In genomic region chr11:73383249-73384126, GRCh38 we compare ENCODE assay signal across 9 cellular contexts. TPM values are rescaled to one million over a fixed set of nuclear protein-coding genes. Genes with fewer than 3 reads are reported as not detected.
A peak's percentile ranks its signal among the peaks of the same experiment; 100 is the strongest.
DNase-seq lines count a peak whose midpoint lies in the region; ATAC-seq, FAIRE-seq and TF ChIP-seq lines count a peak whose summit lies in the region.
"Had no signal": no experiment of that assay in that cellular context is flagged by ENCODE, and none has a peak within 500 bp of the region (broad histone marks: within the 10 kb centered on the region; RNA-seq: fewer than 3 reads in every experiment).

No MANE protein-coding gene starts in this region.

- H3K9me3 ChIP-seq in mammary epithelial cell (replicated peaks; ENCODE audit: insufficient read depth, low read length) (no peaks in the 10 kb centered on the region), HepG2 (ENCODE audit: low read length) (no peaks in the 10 kb centered on the region), suprapubic skin (no peaks in the 10 kb centered on the region)

- H3K4me3 ChIP-seq in mammary epithelial cell (replicated peaks in 1 of 3; ENCODE audit: insufficient read depth in 1 of 3, low read depth in 2 of 3, low read length in 3 of 3): no peak overlapping the region
- no peak overlapping the region for H3K4me3 ChIP-seq in HepG2 (replicated peaks in 1 of 3; ENCODE audit: insufficient read depth in 1 of 3, low read depth in 2 of 3, low read length in 3 of 3)
- H3K4me3 ChIP-seq in suprapubic skin: no peak overlapping the region

- peaks cover 12% of the 10 kb centered on the region for H3K4me1 ChIP-seq in mammary epithelial cell (ENCODE audit: insufficient read depth, low read length)
- H3K4me1 ChIP-seq in HepG2 (ENCODE audit: insufficient read depth, low read length): peaks cover 21% of the 10 kb centered on the region
- H3K4me1 ChIP-seq in suprapubic skin: peaks cover 69% of the 10 kb centered on the region

- no peak overlapping the region for H3K4me2 ChIP-seq in mammary epithelial cell (ENCODE audit: insufficient read depth, low read depth, low read length)
- H3K4me2 ChIP-seq in HepG2 (ENCODE audit: low read depth, low read length): no peak overlapping the region

- no peak overlapping the region for H3K4me3 Mint-ChIP-seq in MCF 10A (ENCODE audit: unreplicated experiment)
- peak overlapping the region; percentile 79 for H3K4me3 Mint-ChIP-seq in activated B cell treated with CpG ODN at 0.5 μM for 24 hours

- TF ChIP-seq RAD21 in HepG2 (CRISPR knock-in tag; IDR thresholded peaks at IDR 0.05): no peak

- POLR2A ChIA-PET in MCF 10A (lab: Yijun Ruan, JAX) (interaction anchor here (1.0 to 1.4 kb wide), 2 partner anchors 32 to 74 kb away, joined by 4 read pairs; no protein-coding TSS in a partner anchor), activated B cell treated with CpG ODN at 0.5 μM for 24 hours (lab: Charles Lee) (interaction anchor here (0.5 to 7.5 kb wide), 12 partner anchors 9 to 1367 kb away, joined by 3 to 91 read pairs (median 3); partner anchors contain the start of genes FAM168A and RELT), HepG2 (lab: Yijun Ruan, JAX) (interaction anchor here (1.1 kb wide), 1 partner anchor 76 kb away, joined by 4 read pairs; no protein-coding TSS in a partner anchor)

- no peak overlapping the region for H3K27ac ChIP-seq in mammary epithelial cell (ENCODE audit: insufficient read depth, low read depth, low read length)
- no peak overlapping the region for H3K27ac ChIP-seq in HepG2 (ENCODE audit: extremely low read length, insufficient read depth, low read length)
- H3K27ac ChIP-seq in suprapubic skin: no peak overlapping the region

- in situ Hi-C loops in mammary epithelial cell (cut with MboI; ENCODE audit: low sequenced_read_pairs in 2 of 2) (no loop called here), HepG2 (cut with HindIII; ENCODE audit: extremely low pct_ligation_motif_present, low pct_unique_long_range_greater_than_20kb) (no loop called here)

- dilution Hi-C loops in mammary epithelial cell (cut with HindIII; ENCODE audit: low sequenced_read_pairs): no loop called here

- peak; percentile 8 for DNase-seq in MCF 10A (ENCODE audit: unreplicated experiment)
- DNase-seq in mammary epithelial cell: no peak
- DNase-seq in activated B cell treated with CpG ODN at 0.5 μM for 24 hours: peak; percentile 46
- no peak for DNase-seq in HepG2 (ENCODE audit: low spot score)
- DNase-seq in suprapubic skin (ENCODE audit: low spot score in 2 of 2): no peak
- no peak for DNase-seq in GM03348 (ENCODE audit: low spot score)
- no peak for DNase-seq in activated CD4-positive, CD25-positive, alpha-beta regulatory T cell treated with anti-CD3 and anti-CD28 coated beads, Interleukin-2, amount 50 U/mL, for 72 hours
- DNase-seq: effector CD4-positive, alpha-beta T cell had no signal

- H3K27me3 ChIP-seq in mammary epithelial cell (ENCODE audit: insufficient read depth, low read length) (no peaks in the 10 kb centered on the region), HepG2 (ENCODE audit: control insufficient read depth in 1 of 2, insufficient read depth in 2 of 2, low read length in 2 of 2) (no peaks in the 10 kb centered on the region), suprapubic skin (no peaks in the 10 kb centered on the region)

- H3K9ac ChIP-seq in mammary epithelial cell (ENCODE audit: insufficient read depth, low read length) (no peak overlapping the region), HepG2 (ENCODE audit: insufficient read depth, low read depth, low read length) (no peak overlapping the region)

- no peak for TF ChIP-seq POLR2A in HepG2 (IDR thresholded peaks at IDR 0.05; ENCODE audit: insufficient read depth in 1 of 2, low read depth in 2 of 2, low read length in 2 of 2)
- TF ChIP-seq POLR2A in suprapubic skin (IDR thresholded peaks at IDR 0.05): no peak

- H3K36me3 Mint-ChIP-seq in MCF 10A (ENCODE audit: insufficient read depth, unreplicated experiment) (no peaks in the 10 kb centered on the region), activated B cell treated with CpG ODN at 0.5 μM for 24 hours (ENCODE audit: low read depth) (peaks cover 16% of the 10 kb centered on the region)

- no peaks in the 10 kb centered on the region for H4K20me1 ChIP-seq in mammary epithelial cell (ENCODE audit: insufficient read depth, low read length)
- no peaks in the 10 kb centered on the region for H4K20me1 ChIP-seq in HepG2 (ENCODE audit: insufficient read depth, low read length)

- 100% methylated on average over 6 of the region's 9 CpGs for WGBS in mammary epithelial cell (ENCODE audit: low coverage, missing lambda C conversion rate)
- WGBS in HepG2 (ENCODE audit: low lambda C conversion rate): 96% methylated on average over 9 of the region's 9 CpGs
- WGBS in suprapubic skin: 46% methylated on average over 4 of the region's 9 CpGs

- H3K27me3 Mint-ChIP-seq in MCF 10A (ENCODE audit: insufficient read depth, unreplicated experiment) (no peaks in the 10 kb centered on the region), activated B cell treated with CpG ODN at 0.5 μM for 24 hours (no peaks in the 10 kb centered on the region)

- TF ChIP-seq CTCF in MCF 10A (IDR thresholded peaks at IDR 0.05; ENCODE audit: unreplicated experiment) (no peak), mammary epithelial cell (conservative IDR thresholded peaks at IDR 0.05 in 1 of 2, IDR thresholded peaks at IDR 0.05 in 1 of 2; ENCODE audit: extremely low read depth in 1 of 2, insufficient read depth in 1 of 2, low read depth in 1 of 2, low read length in 2 of 2) (no peak), activated B cell treated with CpG ODN at 0.5 μM for 24 hours (IDR thresholded peaks at IDR 0.05) (no peak), HepG2 (CRISPR knock-in tag; IDR thresholded peaks at IDR 0.05) (no peak), suprapubic skin (IDR thresholded peaks at IDR 0.05) (no peak)

- H3K79me2 ChIP-seq in mammary epithelial cell (ENCODE audit: insufficient read depth, low read length): peaks cover 100% of the 10 kb centered on the region
- peaks cover 13% of the 10 kb centered on the region for H3K79me2 ChIP-seq in HepG2 (ENCODE audit: insufficient read depth, low read length)

- peaks cover 34% of the 10 kb centered on the region for H3K4me1 Mint-ChIP-seq in MCF 10A (ENCODE audit: insufficient read depth, unreplicated experiment)
- H3K4me1 Mint-ChIP-seq in activated B cell treated with CpG ODN at 0.5 μM for 24 hours: peaks cover 100% of the 10 kb centered on the region

- intact Hi-C loops in MCF 10A (cut with micrococcal nuclease) (no loop called here), mammary epithelial cell (cut with micrococcal nuclease) (no loop called here), activated B cell treated with CpG ODN at 0.5 μM for 24 hours (cut with micrococcal nuclease) (loop anchor here (10.0 kb wide), 2 partner anchors 559 to 1159 kb away; partner anchors contain the start of gene INPPL1), HepG2 (cut with micrococcal nuclease; ENCODE audit: unreplicated experiment) (no loop called here)

- BruUV-seq in MCF 10A (replicated peaks; lab: Mats Ljungman, UMichigan) (no TSS peak), mammary epithelial cell (replicated peaks; lab: Mats Ljungman, UMichigan) (no TSS peak), HepG2 (replicated peaks; lab: Mats Ljungman, UMichigan) (no TSS peak)

- H2AFZ ChIP-seq in mammary epithelial cell (ENCODE audit: low read depth, low read length): no peak overlapping the region
- H2AFZ ChIP-seq in HepG2 (ENCODE audit: low read length): no peak overlapping the region

- TF ChIP-seq EP300 in HepG2 (IDR thresholded peaks at IDR 0.05; ENCODE audit: low read depth in 2 of 2, low read length in 2 of 2) (no peak), HepG2 (CRISPR knock-in tag; IDR thresholded peaks at IDR 0.05; ENCODE audit: borderline replicate concordance) (no peak), suprapubic skin (IDR thresholded peaks at IDR 0.05) (no peak)

- FAIRE-seq in HepG2 (lab: Jason Lieb, UNC): no peak

- ATAC-seq in activated B cell treated with CpG ODN at 0.5 μM for 24 hours (ENCODE audit: low read depth) (peak; percentile 19), HepG2 (no peak), HG02973 (IDR thresholded peaks at IDR 0.05; ENCODE audit: unreplicated experiment) (no peak)

- H3K9me3 Mint-ChIP-seq in MCF 10A (ENCODE audit: unreplicated experiment) (no peaks in the 10 kb centered on the region), activated B cell treated with CpG ODN at 0.5 μM for 24 hours (no peaks in the 10 kb centered on the region)

- H3K27ac Mint-ChIP-seq in MCF 10A (ENCODE audit: low read depth, unreplicated experiment) (no peak overlapping the region), activated B cell treated with CpG ODN at 0.5 μM for 24 hours (peak overlapping the region; percentile 89)

- CTCF ChIA-PET in MCF 10A (lab: Yijun Ruan, JAX): interaction anchor here (0.6 to 2.3 kb wide), 6 partner anchors 9 to 183 kb away, joined by 3 to 9 read pairs (median 4); no protein-coding TSS in a partner anchor
- CTCF ChIA-PET in mammary epithelial cell (lab: Charles Lee; ENCODE audit: low non-redundant PET): no interaction called here
- CTCF ChIA-PET in activated B cell treated with CpG ODN at 0.5 μM for 24 hours (lab: Charles Lee): interaction anchor here (0.8 to 2.9 kb wide), 4 partner anchors 9 to 242 kb away, joined by 3 to 23 read pairs (median 8); no protein-coding TSS in a partner anchor
- CTCF ChIA-PET in HepG2 (lab: Yijun Ruan, JAX; ENCODE audit: low intra/inter-chr PET ratio, low total read pairs): no interaction called here

- H3K36me3 ChIP-seq in mammary epithelial cell (ENCODE audit: insufficient read depth, low read length): no peaks in the 10 kb centered on the region
- H3K36me3 ChIP-seq in HepG2 (replicated peaks in 1 of 2; ENCODE audit: control insufficient read depth in 1 of 2, insufficient read depth in 2 of 2, low read length in 2 of 2): no peaks in the 10 kb centered on the region
- H3K36me3 ChIP-seq in suprapubic skin: no peaks in the 10 kb centered on the region

RNA-seq across cellular contexts. Expression of gene RELT, which starts 7.3 kb away (rescaled TPM):
- total RNA-seq in MCF 10A (2022) (5.8 and 8.4 TPM in 2 replicates), mammary epithelial cell (10 to 100 TPM in 1 of 2 donors, 1 to 10 TPM in 1; 4.5 to 10.2 TPM), activated B cell treated with CpG ODN at 0.5 μM for 24 hours (81.8 and 90.1 TPM in 2 replicates), HepG2 (2016; rRNA removed; fragmentation: Illumina TruSeq; extraction: Trizol) (1.6 and 4.7 TPM in 2 replicates), suprapubic skin (10 to 100 TPM in 1 of 4 donors, 1 to 10 TPM in 3; 1.9 to 11.2 (median 4.2) TPM)
- polyA plus RNA-seq in mammary epithelial cell (5.1 TPM), HepG2 (2011; rRNA removed) (2.5 and 3.5 TPM in 2 replicates)
- polyA minus RNA-seq in mammary epithelial cell: 8.6 TPM
- total RNA-seq in HepG2 (2016; cell fraction: cytosol; rRNA removed; fragmentation: Illumina TruSeq; extraction: Trizol; ENCODE audit: low read depth): 2.8 and 3.4 TPM in 2 replicates
- total RNA-seq in HepG2 (2016; cell fraction: insoluble cytoplasmic fraction; rRNA removed; fragmentation: Illumina TruSeq; extraction: Trizol): 1.8 and 4.7 TPM in 2 replicates
- 4.0 and 4.2 TPM in 2 replicates for total RNA-seq in HepG2 (2016; cell fraction: membrane; rRNA removed; fragmentation: Illumina TruSeq; extraction: Trizol)
- total RNA-seq in HepG2 (2016; cell fraction: nucleus; rRNA removed; fragmentation: Illumina TruSeq; extraction: Trizol): 5.4 TPM in 2 replicates
- polyA plus RNA-seq in HepG2 (2011; cell fraction: cytosol; rRNA removed): 2.1 and 3.1 TPM in 2 replicates
- polyA plus RNA-seq in HepG2 (2011; cell fraction: nucleus; rRNA removed): 12.5 and 18.1 TPM in 2 replicates
- 1.0 and 2.7 TPM in 2 replicates for polyA plus RNA-seq in HepG2 (2012)
- polyA plus RNA-seq in HepG2 (2016; cell fraction: cytosol; fragmentation: Illumina TruSeq; extraction: Trizol; ENCODE audit: low read depth): 0.36 and 0.55 TPM in 2 replicates
- 1.4 TPM in 2 replicates for polyA plus RNA-seq in HepG2 (2016; cell fraction: insoluble cytoplasmic fraction; fragmentation: Illumina TruSeq; extraction: Trizol; ENCODE audit: low read depth)
- polyA plus RNA-seq in HepG2 (2016; cell fraction: membrane; fragmentation: Illumina TruSeq; extraction: Trizol; ENCODE audit: low read depth): 0.68 and 0.80 TPM in 2 replicates
- polyA plus RNA-seq in HepG2 (2016; cell fraction: nucleus; fragmentation: Illumina TruSeq; extraction: Trizol; ENCODE audit: insufficient read depth, low read depth): 14.8 and 15.4 TPM in 2 replicates
- polyA minus RNA-seq in HepG2 (2011; rRNA and poly(A)+ RNA removed; ENCODE audit: low replicate concordance): 7.0 and 19.1 TPM in 2 replicates
- 1.7 and 2.0 TPM in 2 replicates for polyA minus RNA-seq in HepG2 (2011; cell fraction: cytosol; rRNA and poly(A)+ RNA removed)
- 5.2 and 7.6 TPM in 2 replicates for polyA minus RNA-seq in HepG2 (2011; cell fraction: nucleus; rRNA and poly(A)+ RNA removed)

Comparison
In these comparisons a context has a peak if more than half of its experiments do, and no peak if none do; other contexts are left out.
1. DNase-seq: peak in MCF 10A (single experiment) and activated B cell treated with CpG ODN at 0.5 μM for 24 hours (single experiment); none in mammary epithelial cell (single experiment), HepG2 (single experiment), suprapubic skin (0 of 2), GM03348 (single experiment) and activated CD4-positive, CD25-positive, alpha-beta regulatory T cell treated with anti-CD3 and anti-CD28 coated beads, Interleukin-2, amount 50 U/mL, for 72 hours (single experiment).
2. CTCF ChIA-PET loops: an anchor here in MCF 10A (0.6 to 2.3 kb wide) and activated B cell treated with CpG ODN at 0.5 μM for 24 hours (0.8 to 2.9 kb wide); none called in mammary epithelial cell and HepG2.